Comparison of ENCODE assay signal across 8 cellular contexts in the genomic region with DNA sequence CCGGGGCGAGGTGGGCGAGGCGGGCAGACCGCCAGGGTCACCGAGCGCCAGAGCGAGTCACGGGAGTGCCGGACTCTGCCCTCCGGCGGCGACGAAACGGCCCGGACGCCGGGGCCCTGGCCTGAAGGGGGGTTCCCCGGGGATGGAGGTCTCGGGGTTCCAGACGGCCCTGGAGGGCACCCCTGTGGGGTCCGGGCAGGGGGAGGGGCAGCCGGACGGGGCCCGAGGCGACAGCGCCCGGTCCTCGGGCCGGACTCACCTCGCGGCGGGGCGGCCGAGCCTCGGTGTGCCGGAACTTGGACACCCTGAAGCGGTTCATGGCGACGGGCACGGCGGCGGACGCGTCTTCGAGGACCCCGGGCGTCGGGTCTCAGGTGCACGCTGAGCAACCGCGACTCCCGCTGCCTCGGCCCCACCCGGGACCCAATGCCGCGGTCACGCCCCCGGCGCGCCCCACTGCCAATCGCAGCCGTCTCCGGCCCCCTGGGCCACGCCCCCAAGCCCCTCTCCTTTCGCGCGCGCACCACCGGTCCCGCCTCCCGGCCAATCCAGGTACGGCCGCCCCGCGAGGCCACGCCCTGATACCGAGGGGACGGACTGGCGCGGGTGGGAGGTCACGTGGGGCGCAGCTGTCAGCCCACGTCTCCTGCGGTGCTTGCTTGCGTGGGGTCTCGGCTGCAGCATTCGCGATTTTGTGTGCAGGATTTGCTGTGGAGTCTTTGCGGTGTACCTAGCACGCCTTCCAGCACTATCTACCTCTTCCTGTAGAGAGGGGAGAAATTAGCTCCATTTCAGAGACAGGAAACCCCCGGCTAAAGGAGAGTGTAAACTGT.
A peak's percentile ranks its signal among the peaks of the same experiment; 100 is the strongest.
DNase-seq lines count a peak whose midpoint lies in the region; ATAC-seq and TF ChIP-seq lines count a peak whose summit lies in the region.

A gene (minus strand): TSS at position 397 of the 833 bp plus-strand sequence. CDS start 78 bp downstream, at position 319.

- H3K36me3 ChIP-seq in ACC112 (ENCODE audit: insufficient read depth, low read length): no peaks in the 10 kb centered on the region
- no peaks in the 10 kb centered on the region; the same call in 1 of the 2 replicates for H3K36me3 ChIP-seq in iPS-20b (ENCODE audit: insufficient read depth, low read depth, low read length)

- peak within 1 kb of the TSS; percentile 58; the same call in 1 of the 2 replicates for H3K9ac ChIP-seq in iPS-20b (ENCODE audit: low read depth, low read length)

- H3K4me1 ChIP-seq in ACC112 (ENCODE audit: control insufficient read depth, insufficient read depth, low read length, unreplicated experiment) (peaks cover 9% of the 10 kb centered on the region), iPS-20b (ENCODE audit: insufficient read depth, low read length) (no peaks in the 10 kb centered on the region)

- H3K4me3 ChIP-seq in ACC112 (ENCODE audit: low read depth, low read length) (peak within 1 kb of the TSS; percentile 90), iPS-20b (ENCODE audit: low read length) (peak within 1 kb of the TSS; percentile 75), skin epidermis (peak within 1 kb of the TSS; percentile 71 to 99 (median 93))

- peak within 1 kb of the TSS; percentile 92 for H2AFZ ChIP-seq in ACC112 (ENCODE audit: low read length, unreplicated experiment)

- TF ChIP-seq CTCF in VCaP (conservative IDR thresholded peaks at IDR 0.05): no peak

- H3K79me2 ChIP-seq in ACC112 (ENCODE audit: control insufficient read depth, insufficient read depth, low read length, unreplicated experiment): peaks cover 26% of the 10 kb centered on the region

- ATAC-seq in GM18870 (IDR thresholded peaks at IDR 0.05; ENCODE audit: unreplicated experiment) (peak; percentile 27), HG03108 (IDR thresholded peaks at IDR 0.05; ENCODE audit: unreplicated experiment) (peak; percentile 49)

- DNase-seq in NCI-H2196 (lab: John Stamatoyannopoulos, UW; ENCODE audit: unreplicated experiment) (peak; percentile 94), T47D (ENCODE audit: low read depth in 1 of 2, low spot score in 1 of 2) (peak; percentile 93 to 95)

- no peaks in the 10 kb centered on the region for H3K9me3 ChIP-seq in iPS-20b (ENCODE audit: insufficient read depth, low read depth, low read length)

- in situ Hi-C loops in T47D (cut with HindIII; ENCODE audit: low pct_unique_long_range_greater_than_20kb, low sequenced_read_pairs): no loop called here

- H3K27ac ChIP-seq in ACC112 (ENCODE audit: low read depth, low read length) (no peak within 1 kb of the TSS; the same call in 1 of the 2 replicates), VCaP (peak within 1 kb of the TSS; percentile 67), iPS-20b (ENCODE audit: low read length) (no peak within 1 kb of the TSS), skin epidermis (peak within 1 kb of the TSS; percentile 55 to 98 (median 91))

- H3K27me3 ChIP-seq in ACC112 (ENCODE audit: insufficient read depth, low read length) (no peaks in the 10 kb centered on the region), iPS-20b (ENCODE audit: insufficient read depth, low read length) (peaks cover 8% of the 10 kb centered on the region; the same call in 1 of the 2 replicates)

Comparison
In these comparisons a context has a peak if more than half of its experiments do, and no peak if none do; other contexts are left out.
1. H3K27ac ChIP-seq: peak in VCaP (single experiment) and skin epidermis (21 of 21); none in ACC112 (single experiment) and iPS-20b (single experiment).
2. Peak in every context shown above with its lines, with median percentiles within 50 percentile points of each other: H3K4me3 ChIP-seq.